1 cellular context compared by ENCODE assay signal in the genomic region with DNA sequence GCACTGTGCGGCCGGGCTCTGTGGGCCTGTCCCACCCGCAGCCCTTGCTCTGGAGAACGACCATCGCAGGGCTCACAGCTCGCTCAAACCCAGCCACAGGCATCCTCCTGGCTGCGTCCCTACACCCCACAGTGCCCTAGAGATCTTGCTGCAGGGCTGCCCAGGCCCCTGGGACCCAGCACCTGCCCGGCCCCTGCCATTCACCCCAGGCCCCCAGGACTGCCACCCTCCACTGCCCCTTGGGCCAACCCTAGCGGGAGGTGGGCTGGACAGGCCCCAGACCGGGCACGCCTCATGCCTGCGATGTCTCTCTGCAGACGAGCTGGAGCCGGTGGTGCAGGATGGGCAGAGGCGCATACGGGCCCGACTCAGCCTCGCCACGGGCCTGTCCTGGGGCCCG.
TF ChIP-seq lines count a peak whose summit lies in the region.

No MANE protein-coding gene starts in this region.

TF ChIP-seq in H1, 55 proteins besides CTCF, POLR2A, EP300 and RAD21 (continued from another document):
- TF ChIP-seq CHD7 (IDR thresholded peaks at IDR 0.05; ENCODE audit: insufficient replicate concordance, low read length) = no peak
- TF ChIP-seq SP1 (IDR thresholded peaks at IDR 0.05; ENCODE audit: low read depth, low read length) = no peak
- TF ChIP-seq RBBP5 (IDR thresholded peaks at IDR 0.05; ENCODE audit: borderline replicate concordance, low read depth, low read length) = no peak
- no peak for TF ChIP-seq KDM5A (IDR thresholded peaks at IDR 0.05; ENCODE audit: low read length)
- TF ChIP-seq HDAC6 (IDR thresholded peaks at IDR 0.05; ENCODE audit: low read depth, low read length) = no peak
- TF ChIP-seq CREB1 (IDR thresholded peaks at IDR 0.05) = no peak
- no peak for TF ChIP-seq KDM1A (IDR thresholded peaks at IDR 0.05; ENCODE audit: borderline replicate concordance, low read length)
- TF ChIP-seq SP2 (IDR thresholded peaks at IDR 0.05; ENCODE audit: low read length) = no peak
TF ChIP-seq in H1: peak in this region for 0.
